7 cellular contexts compared by ENCODE assay signal in the genomic region with DNA sequence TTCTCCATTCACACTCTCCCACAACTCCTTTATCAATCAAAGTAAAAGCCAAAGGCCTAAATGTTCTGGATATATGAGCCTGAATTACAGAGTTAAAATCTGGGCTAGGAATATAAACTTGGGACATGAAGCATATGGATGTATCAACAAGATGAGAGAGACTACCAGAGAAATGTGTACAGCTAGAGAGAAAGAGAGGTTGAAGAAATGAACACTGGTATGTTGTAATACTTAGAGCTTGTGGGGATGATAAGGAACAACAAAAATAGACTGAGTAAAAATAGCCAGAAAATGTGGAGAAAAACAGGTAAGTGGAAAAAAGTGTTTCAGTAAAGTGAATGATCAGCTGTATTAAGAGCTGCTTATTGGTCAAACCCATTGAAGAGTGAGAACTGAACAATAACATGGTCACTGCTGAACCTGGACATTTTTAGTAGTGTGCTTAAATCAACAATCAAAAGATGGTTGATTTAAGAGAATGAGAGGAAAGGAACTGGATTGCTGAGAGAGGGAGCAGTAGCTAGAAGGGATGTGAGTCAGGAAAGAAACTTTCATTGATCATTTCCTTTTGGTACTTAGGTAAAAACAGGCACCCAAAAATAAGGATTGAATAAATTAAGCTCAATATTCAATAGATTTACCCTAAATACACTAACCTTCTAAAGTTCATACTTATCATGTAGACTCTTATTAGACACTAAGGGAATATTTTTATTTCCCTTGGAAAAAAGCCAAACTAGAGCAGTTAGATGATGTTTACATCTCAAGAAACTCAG.
DNase-seq lines count a peak whose midpoint lies in the region; TF ChIP-seq lines count a peak whose summit lies in the region.
"Not testable (repeated sequence)": the region's sequence is repeated elsewhere in the genome, so short reads cannot be mapped to it uniquely, and the experiment has no call there.

No MANE protein-coding gene starts in this region.

- peaks cover 32% of the 10 kb centered on the region for H3F3A ChIP-seq in SK-N-SH (replicated peaks; ENCODE audit: insufficient read depth)

- not testable (repeated sequence) for H3K27ac Mint-ChIP-seq in MCF 10A (ENCODE audit: low read depth, unreplicated experiment)

- peak overlapping the region; percentile 60; the same call in 1 of the 2 replicates for H3K9ac ChIP-seq in SK-N-SH

- H3K4me2 ChIP-seq in SK-N-SH = peak overlapping the region; percentile 56

- H3K4me3 Mint-ChIP-seq in MCF 10A (ENCODE audit: unreplicated experiment) = peak overlapping the region; percentile 4

- POLR2A ChIA-PET in SK-N-SH (lab: Yijun Ruan, JAX) = not testable (repeated sequence)
- POLR2A ChIA-PET in MCF 10A (lab: Yijun Ruan, JAX) = interaction anchor here (0.5 to 1.5 kb wide), 4 partner anchors 9 to 141 kb away, joined by 3 to 6 read pairs (median 4); no protein-coding TSS in a partner anchor

- H3K27ac ChIP-seq in SK-N-SH (ENCODE audit: low read depth in 2 of 2, low read length in 1 of 2) = peak overlapping the region; percentile 69 to 90
- peak overlapping the region; percentile 98 for H3K27ac ChIP-seq in epithelial cell of prostate

- peak overlapping the region; percentile 66 for H2AFZ ChIP-seq in SK-N-SH (ENCODE audit: low read depth)

- not testable (repeated sequence) for H3K36me3 ChIP-seq in SK-N-SH (replicated peaks in 1 of 2; ENCODE audit: control insufficient read depth in 1 of 2, insufficient read depth in 2 of 2, low read length in 1 of 2)

- not testable (repeated sequence) for H3K9me2 ChIP-seq in SK-N-SH

- TF ChIP-seq CTCF in HFF-Myc (IDR thresholded peaks at IDR 0.05; ENCODE audit: low read depth, low read length, missing control alignments); SK-N-SH (IDR thresholded peaks at IDR 0.05); MCF 10A (IDR thresholded peaks at IDR 0.05; ENCODE audit: unreplicated experiment): not testable (repeated sequence)

- H3K9me3 ChIP-seq in SK-N-SH = not testable (repeated sequence)

- CTCF ChIA-PET in SK-N-SH (lab: Yijun Ruan, JAX) = not testable (repeated sequence)
- CTCF ChIA-PET in MCF 10A (lab: Yijun Ruan, JAX) = interaction anchor here (1.6 kb wide), 1 partner anchor 47 kb away, joined by 3 read pairs; no protein-coding TSS in a partner anchor

- TF ChIP-seq EP300 in SK-N-SH (IDR thresholded peaks at IDR 0.05; ENCODE audit: borderline replicate concordance in 1 of 2, low read depth in 1 of 2, low read length in 1 of 2) = not testable (repeated sequence)

- H4K20me1 ChIP-seq in SK-N-SH (ENCODE audit: insufficient read depth) = not testable (repeated sequence)

- not testable (repeated sequence) for TF ChIP-seq RAD21 in SK-N-SH (IDR thresholded peaks at IDR 0.05; ENCODE audit: low read length)

- peak; percentile 40 for DNase-seq in HFF-Myc (ENCODE audit: extremely low read depth, low read depth)
- DNase-seq in SK-N-SH; MCF 10A (ENCODE audit: unreplicated experiment); epithelial cell of prostate (ENCODE audit: low read depth, low spot score): not testable (repeated sequence)
- DNase-seq in glomerular endothelial cell (ENCODE audit: extremely low read depth, low read depth, low spot score) = peak; percentile 54
- peak; percentile 50 for DNase-seq in kidney tubule cell (ENCODE audit: low spot score)
- peak; percentile 89 for DNase-seq in renal cortical epithelial cell (ENCODE audit: low read depth)

- H3K27me3 Mint-ChIP-seq in MCF 10A (ENCODE audit: insufficient read depth, unreplicated experiment) = not testable (repeated sequence)

- intact Hi-C loops in MCF 10A (cut with micrococcal nuclease) = not testable (repeated sequence)

- H3K4me3 ChIP-seq in HFF-Myc (replicated peaks; ENCODE audit: low read depth, low read length); SK-N-SH (ENCODE audit: low read depth in 2 of 2, low read length in 1 of 2): not testable (repeated sequence)

- not testable (repeated sequence) for H3K36me3 Mint-ChIP-seq in MCF 10A (ENCODE audit: insufficient read depth, unreplicated experiment)

- not testable (repeated sequence) for H3K27me3 ChIP-seq in SK-N-SH (ENCODE audit: insufficient read depth)

- peaks cover 40% of the 10 kb centered on the region for H3K4me1 Mint-ChIP-seq in MCF 10A (ENCODE audit: insufficient read depth, unreplicated experiment)

- not testable (repeated sequence) for H3K79me2 ChIP-seq in SK-N-SH (ENCODE audit: insufficient read depth)

- H3K9me3 Mint-ChIP-seq in MCF 10A (ENCODE audit: unreplicated experiment) = not testable (repeated sequence)

- H3K4me1 ChIP-seq in SK-N-SH (ENCODE audit: control insufficient read depth in 1 of 2, insufficient read depth in 2 of 2, low read depth in 1 of 2, low read length in 1 of 2) = peaks cover 0 to 13% of the 10 kb centered on the region in 2 experiments; a peak in 1 of 4 replicates

- TSS peak; percentile 65 for BruUV-seq in MCF 10A (replicated peaks; lab: Mats Ljungman, UMichigan)

TF ChIP-seq in SK-N-SH, 30 proteins besides CTCF, POLR2A, EP300 and RAD21:
- TF ChIP-seq JUND (IDR thresholded peaks at IDR 0.05) (peak; percentile 14; the same call in 1 of the 2 replicates), TCF12 (IDR thresholded peaks at IDR 0.05) (peak; percentile 29)
